In genomic region chr11:67627394-67627787, GRCh38 we compare ENCODE assay signal across 1 cellular context.
A peak's percentile ranks its signal among the peaks of the same experiment; 100 is the strongest.
TF ChIP-seq lines count a peak whose summit lies in the region.

No MANE protein-coding gene starts in this region.

TF ChIP-seq in H1, 55 proteins besides CTCF, POLR2A, EP300 and RAD21:
- TF ChIP-seq KDM5A (IDR thresholded peaks at IDR 0.05; ENCODE audit: low read length) (no peak), POLR2AphosphoS5 (IDR thresholded peaks at IDR 0.05; ENCODE audit: low read depth, low read length) (peak; percentile 18; the same call in 1 of the 2 replicates)
